8 cellular contexts compared by ENCODE assay signal in the genomic region with DNA sequence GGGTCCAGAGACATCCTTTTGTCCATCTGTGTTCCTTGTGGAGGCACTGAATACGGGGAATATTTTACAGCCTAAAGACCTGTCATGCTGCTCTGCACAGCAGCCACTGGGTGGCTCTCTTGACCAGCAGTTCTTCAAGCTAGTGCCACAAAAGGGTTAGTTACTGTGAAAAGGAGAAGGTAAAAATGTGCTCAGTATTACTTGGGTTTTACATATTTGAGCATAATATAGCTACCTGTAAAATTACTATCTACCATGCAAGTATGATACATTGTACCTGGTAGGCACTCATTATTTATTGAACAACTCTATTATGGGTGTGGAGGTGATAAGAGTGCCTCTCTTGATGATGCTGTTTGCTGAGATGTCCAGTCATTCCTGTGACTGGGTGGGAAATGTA. TPM values are rescaled to one million over a fixed set of nuclear protein-coding genes. Genes with fewer than 3 reads are reported as not detected.
DNase-seq lines count a peak whose midpoint lies in the region; ATAC-seq and FAIRE-seq lines count a peak whose summit lies in the region.

No MANE protein-coding gene starts in this region.

- peaks cover 1% of the 10 kb centered on the region for H3K4me1 Mint-ChIP-seq in activated CD4-positive, alpha-beta T cell treated with anti-CD3 and anti-CD28 coated beads, Interleukin-2, amount 10 ng/mL, durations not matched to agents 7 days and 5 days

- H3K27me3 Mint-ChIP-seq in activated CD4-positive, alpha-beta T cell treated with anti-CD3 and anti-CD28 coated beads, Interleukin-2, amount 10 ng/mL, durations not matched to agents 7 days and 5 days, result no peaks in the 10 kb centered on the region

- peak; percentile 84 for ATAC-seq in HG03175 (IDR thresholded peaks at IDR 0.05; ENCODE audit: unreplicated experiment)

- H3K36me3 Mint-ChIP-seq in activated CD4-positive, alpha-beta T cell treated with anti-CD3 and anti-CD28 coated beads, Interleukin-2, amount 10 ng/mL, durations not matched to agents 7 days and 5 days (ENCODE audit: low read depth), result no peaks in the 10 kb centered on the region

- peak; percentile 68 for FAIRE-seq in GM19239 (lab: Jason Lieb, UNC)

- DNase-seq in DMS114 treated with DMSO at 0.1 percent for 48 hours (lab: John Stamatoyannopoulos, UW; ENCODE audit: unreplicated experiment) (peak; percentile 49), GM19239 (ENCODE audit: insufficient read length, low spot score) (peak; percentile 29), NCI-H2227 (lab: John Stamatoyannopoulos, UW; ENCODE audit: unreplicated experiment) (peak; percentile 89), fibroblast of the conjunctiva (ENCODE audit: low read depth) (peak; percentile 72), nucleus accumbens (lab: John Stamatoyannopoulos, UW) (peak in 38 of 56 donors; percentile 6 to 73 (median 40)), T1000 (lab: John Stamatoyannopoulos, UW) (no peak)
- DNase-seq in activated CD4-positive, alpha-beta T cell treated with anti-CD3 and anti-CD28 coated beads, Interleukin-2, amount 10 ng/mL, durations not matched to agents 7 days and 5 days, result peak; percentile 67

- POLR2A ChIA-PET in activated CD4-positive, alpha-beta T cell treated with anti-CD3 and anti-CD28 coated beads, Interleukin-2, amount 10 ng/mL, durations not matched to agents 7 days and 5 days (lab: Charles Lee), result no interaction called here

- no peak overlapping the region for H3K4me3 Mint-ChIP-seq in activated CD4-positive, alpha-beta T cell treated with anti-CD3 and anti-CD28 coated beads, Interleukin-2, amount 10 ng/mL, durations not matched to agents 7 days and 5 days

- H3K27ac Mint-ChIP-seq in activated CD4-positive, alpha-beta T cell treated with anti-CD3 and anti-CD28 coated beads, Interleukin-2, amount 10 ng/mL, durations not matched to agents 7 days and 5 days, result no peak overlapping the region

- no peaks in the 10 kb centered on the region for H3K9me3 Mint-ChIP-seq in activated CD4-positive, alpha-beta T cell treated with anti-CD3 and anti-CD28 coated beads, Interleukin-2, amount 10 ng/mL, durations not matched to agents 7 days and 5 days

- CTCF ChIA-PET in activated CD4-positive, alpha-beta T cell treated with anti-CD3 and anti-CD28 coated beads, Interleukin-2, amount 10 ng/mL, durations not matched to agents 7 days and 5 days (lab: Charles Lee), result interaction anchor here (0.6 to 2.3 kb wide), 20 partner anchors 8 to 496 kb away, joined by 3 to 14 read pairs (median 4); no protein-coding TSS in a partner anchor

RNA-seq across cellular contexts. Expression of a gene that starts 23.6 kb away (rescaled TPM):
- under 1 TPM; 0.25 to 0.35 TPM for total RNA-seq in activated CD4-positive, alpha-beta T cell treated with anti-CD3 and anti-CD28 coated beads, Interleukin-2, amount 10 ng/mL, durations not matched to agents 7 days and 5 days

RNA-seq across cellular contexts. Expression of a gene that starts 34.7 kb away (rescaled TPM):
- total RNA-seq in activated CD4-positive, alpha-beta T cell treated with anti-CD3 and anti-CD28 coated beads, Interleukin-2, amount 10 ng/mL, durations not matched to agents 7 days and 5 days, result 1 to 10 TPM; 5.1 to 6.9 TPM
